9 cellular contexts compared by ENCODE assay signal in genomic region chr19:8341504-8341903, GRCh38. TPM values are rescaled to one million over a fixed set of nuclear protein-coding genes. Genes with fewer than 3 reads are reported as not detected.
DNase-seq lines count a peak whose midpoint lies in the region; ATAC-seq, FAIRE-seq and TF ChIP-seq lines count a peak whose summit lies in the region.
"Not testable (repeated sequence)": the region's sequence is repeated elsewhere in the genome, so short reads cannot be mapped to it uniquely, and the experiment has no call there.
"Had no signal": no experiment of that assay in that cellular context is flagged by ENCODE, and none has a peak within 500 bp of the region (broad histone marks: within the 10 kb centered on the region; RNA-seq: fewer than 3 reads in every experiment).

No MANE protein-coding gene starts in this region.

- POLR2A ChIA-PET in WTC11 (lab: Charles Lee) (interaction anchor here (0.6 to 1.3 kb wide), 2 partner anchors 114 to 172 kb away, joined by 3 to 6 read pairs; partner anchors contain the start of gene ZNF414), endothelial cell of umbilical vein (lab: Charles Lee) (interaction anchor here (1.0 kb wide), 2 partner anchors 15 to 24 kb away, joined by 3 read pairs; no protein-coding TSS in a partner anchor)

- TSS peak; percentile 83 for BruUV-seq in endothelial cell of umbilical vein (replicated peaks; lab: Mats Ljungman, UMichigan)

- H2AFZ ChIP-seq in endothelial cell of umbilical vein (ENCODE audit: low read depth, low read length): not testable (repeated sequence)

- not testable (repeated sequence) for H3K36me3 Mint-ChIP-seq in CD4-positive, CD25-positive, alpha-beta regulatory T cell; WTC11; naive B cell

- in situ Hi-C loops in gastrocnemius medialis (cut with MboI; ENCODE audit: low sequenced_read_pairs in 4 of 4): not testable (repeated sequence)

- H3K9me3 ChIP-seq in CD4-positive, CD25-positive, alpha-beta regulatory T cell (ENCODE audit: control insufficient read depth in 2 of 2, low read length in 2 of 2); adrenal gland (replicated peaks in 1 of 3); endothelial cell of umbilical vein (replicated peaks; ENCODE audit: control insufficient read depth, insufficient read depth, low read length); right cardiac atrium (ENCODE audit: control insufficient read depth, low read length); gastrocnemius medialis; uterus: not testable (repeated sequence)

- 88 to 100% (median 98%) methylated on average over 4 of the region's 4 CpGs for WGBS in adrenal gland, 4 donors
- 92% methylated on average over 4 of the region's 4 CpGs for WGBS in right cardiac atrium

- dilution Hi-C loops in endothelial cell of umbilical vein (cut with MboI; ENCODE audit: extremely low pct_ligation_motif_present, low sequenced_read_pairs): not testable (repeated sequence)

- not testable (repeated sequence) for H3K9me1 ChIP-seq in endothelial cell of umbilical vein (replicated peaks; ENCODE audit: control insufficient read depth, extremely low read depth, insufficient read depth, low read length)

- not testable (repeated sequence) for FAIRE-seq in endothelial cell of umbilical vein (lab: Jason Lieb, UNC)

- peak overlapping the region in 2 of 3 donors; percentile 43 to 73 for H3K27ac Mint-ChIP-seq in CD4-positive, CD25-positive, alpha-beta regulatory T cell
- H3K27ac Mint-ChIP-seq in WTC11, naive B cell: not testable (repeated sequence)

- H4K20me1 ChIP-seq in endothelial cell of umbilical vein (replicated peaks; ENCODE audit: control insufficient read depth, extremely low read depth, insufficient read depth, low read length): not testable (repeated sequence)

- H3K9me3 Mint-ChIP-seq in CD4-positive, CD25-positive, alpha-beta regulatory T cell; WTC11; naive B cell: not testable (repeated sequence)

- not testable (repeated sequence) for DNase-seq in CD4-positive, CD25-positive, alpha-beta regulatory T cell; WTC11 (ENCODE audit: low spot score); adrenal gland; endothelial cell of umbilical vein (ENCODE audit: low read depth, low spot score); right cardiac atrium; naive B cell; gastrocnemius medialis; uterus

- H3K4me1 ChIP-seq in CD4-positive, CD25-positive, alpha-beta regulatory T cell (ENCODE audit: control insufficient read depth, insufficient read depth, low read length, poor library complexity, severe bottlenecking): peaks cover 17% of the 10 kb centered on the region
- H3K4me1 ChIP-seq in adrenal gland (replicated peaks in 1 of 2): peaks cover 0 to 15% of the 10 kb centered on the region in 2 donors
- peaks cover 26% of the 10 kb centered on the region for H3K4me1 ChIP-seq in endothelial cell of umbilical vein (ENCODE audit: control insufficient read depth, extremely low read depth, insufficient read depth, low read length)
- not testable (repeated sequence) for H3K4me1 ChIP-seq in right cardiac atrium (ENCODE audit: control insufficient read depth, insufficient read depth, low read length); gastrocnemius medialis; uterus

- CTCF ChIA-PET in WTC11 (lab: Charles Lee): interaction anchor here (0.7 to 4.8 kb wide), 4 partner anchors 12 to 240 kb away, joined by 3 to 39 read pairs (median 4); no protein-coding TSS in a partner anchor
- CTCF ChIA-PET in endothelial cell of umbilical vein (lab: Charles Lee): interaction anchor here (0.9 to 3.0 kb wide), 6 partner anchors 11 to 165 kb away, joined by 3 to 17 read pairs (median 6); partner anchors contain the start of genes MARCHF2, NDUFA7 and RPS28

- peak overlapping the region; percentile 29 to 77 (median 64) for H3K4me3 Mint-ChIP-seq in CD4-positive, CD25-positive, alpha-beta regulatory T cell
- H3K4me3 Mint-ChIP-seq in WTC11 (peak overlapping the region; percentile 64), naive B cell (peak overlapping the region in 5 of 8 donors; percentile 0 to 73 (median 53))

- H3K36me3 ChIP-seq in CD4-positive, CD25-positive, alpha-beta regulatory T cell (ENCODE audit: control insufficient read depth, insufficient read depth, low read length); adrenal gland (replicated peaks in 1 of 2); endothelial cell of umbilical vein (ENCODE audit: control insufficient read depth in 2 of 2, extremely low read depth in 1 of 2, insufficient read depth in 2 of 2, low read length in 2 of 2); gastrocnemius medialis; uterus: not testable (repeated sequence)

- intact Hi-C loops in adrenal gland (cut with DNase I); endothelial cell of umbilical vein (cut with micrococcal nuclease); right cardiac atrium (cut with DNase I); gastrocnemius medialis (cut with DNase I; ENCODE audit: low total_unique reads); uterus (cut with DNase I; ENCODE audit: low total_unique reads): not testable (repeated sequence)

- peaks cover 0 to 18% (median 9%) of the 10 kb centered on the region in 4 donors for H3K4me1 Mint-ChIP-seq in CD4-positive, CD25-positive, alpha-beta regulatory T cell
- H3K4me1 Mint-ChIP-seq in WTC11 (peaks cover 19% of the 10 kb centered on the region), naive B cell (peaks cover 0 to 18% (median 4%) of the 10 kb centered on the region in 3 donors)

- H3K4me3 ChIP-seq in CD4-positive, CD25-positive, alpha-beta regulatory T cell (ENCODE audit: low read depth, low read length); adrenal gland; endothelial cell of umbilical vein (replicated peaks in 1 of 3; ENCODE audit: insufficient read depth in 1 of 3, low read depth in 1 of 3, low read length in 3 of 3); uterus: not testable (repeated sequence)
- peak overlapping the region; percentile 20 for H3K4me3 ChIP-seq in right cardiac atrium (ENCODE audit: low read length)
- peak overlapping the region in 2 of 4 donors; percentile 59 to 67 for H3K4me3 ChIP-seq in gastrocnemius medialis

- not testable (repeated sequence) for H3K27ac ChIP-seq in CD4-positive, CD25-positive, alpha-beta regulatory T cell (ENCODE audit: insufficient read depth, low read length, poor library complexity, severe bottlenecking)
- H3K27ac ChIP-seq in adrenal gland (peak overlapping the region in 4 of 5 donors; percentile 27 to 87 (median 53)), endothelial cell of umbilical vein (ENCODE audit: insufficient read depth, low read depth, low read length) (peak overlapping the region; percentile 73), right cardiac atrium (ENCODE audit: low read length) (peak overlapping the region; percentile 76), gastrocnemius medialis (peak overlapping the region; percentile 79 to 90 (median 85)), uterus (peak overlapping the region; percentile 75 to 83)

- not testable (repeated sequence) for H3K4me2 ChIP-seq in endothelial cell of umbilical vein (ENCODE audit: insufficient read depth, low read length)

- not testable (repeated sequence) for H3K27me3 ChIP-seq in CD4-positive, CD25-positive, alpha-beta regulatory T cell (ENCODE audit: control insufficient read depth, insufficient read depth, low read length); adrenal gland; endothelial cell of umbilical vein (ENCODE audit: control insufficient read depth in 2 of 2, insufficient read depth in 2 of 2, low read length in 2 of 2); right cardiac atrium (ENCODE audit: control insufficient read depth, insufficient read depth); uterus
- peaks cover 5 to 29% (median 18%) of the 10 kb centered on the region in 3 donors for H3K27me3 ChIP-seq in gastrocnemius medialis

- not testable (repeated sequence) for TF ChIP-seq CTCF in WTC11 (IDR thresholded peaks at IDR 0.05); adrenal gland (IDR thresholded peaks at IDR 0.05); endothelial cell of umbilical vein (IDR thresholded peaks at IDR 0.05; ENCODE audit: extremely low read depth in 1 of 2, insufficient read depth in 1 of 2, low read depth in 1 of 2, low read length in 2 of 2); gastrocnemius medialis (IDR thresholded peaks at IDR 0.05 in 4 of 5, conservative IDR thresholded peaks at IDR 0.05 in 1 of 5); uterus (IDR thresholded peaks at IDR 0.05)

- ATAC-seq in CD4-positive, CD25-positive, alpha-beta regulatory T cell (ENCODE audit: low read depth in 2 of 2); WTC11; right cardiac atrium; naive B cell (ENCODE audit: low read depth in 2 of 2); gastrocnemius medialis: not testable (repeated sequence)

- peaks cover 41% of the 10 kb centered on the region for H3K27me3 Mint-ChIP-seq in CD4-positive, CD25-positive, alpha-beta regulatory T cell
- H3K27me3 Mint-ChIP-seq in WTC11 (ENCODE audit: low read depth) (peaks cover 52% of the 10 kb centered on the region), naive B cell (peaks cover 29 to 62% (median 34%) of the 10 kb centered on the region in 3 donors)

- TF ChIP-seq POLR2A in adrenal gland (IDR thresholded peaks at IDR 0.05); endothelial cell of umbilical vein (IDR thresholded peaks at IDR 0.05; ENCODE audit: low read depth, low read length); gastrocnemius medialis (IDR thresholded peaks at IDR 0.05); uterus (IDR thresholded peaks at IDR 0.05): not testable (repeated sequence)

- H3K9ac ChIP-seq in endothelial cell of umbilical vein (replicated peaks; ENCODE audit: extremely low read depth, insufficient read depth, low read length): not testable (repeated sequence)

- H3K79me2 ChIP-seq in endothelial cell of umbilical vein (ENCODE audit: control insufficient read depth, insufficient read depth, low read length): not testable (repeated sequence)

RNA-seq across cellular contexts. Expression of gene KANK3, which starts 1.6 kb away (rescaled TPM):
- 4.4 TPM for total RNA-seq in CD4-positive, CD25-positive, alpha-beta regulatory T cell
- 1 to 10 TPM in 2 of 4 donors, under 1 TPM in 2; 0.40 to 2.1 (median 1.0) TPM for polyA plus RNA-seq in CD4-positive, CD25-positive, alpha-beta regulatory T cell
- total RNA-seq in WTC11 (2021) (7.8 to 8.0 TPM (median 8.0 TPM) in 3 replicates), adrenal gland (10 to 100 TPM in 7 of 8 donors, 1 to 10 TPM in 1; 9.8 to 27.7 (median 18.4) TPM), endothelial cell of umbilical vein (26.3 and 30.0 TPM in 2 replicates), right cardiac atrium (10 to 100 TPM; 10.1 to 14.0 (median 13.2) TPM), gastrocnemius medialis (10 to 100 TPM in 3 of 4 donors, 1 to 10 TPM in 1; 7.1 to 16.0 (median 13.7) TPM), uterus (10 to 100 TPM in 3 of 4 donors, 1 to 10 TPM in 1; 4.1 to 36.6 (median 24.8) TPM)
- polyA plus RNA-seq in adrenal gland (10 to 100 TPM in 2 of 3 donors, under 1 TPM in 1; 0.38 to 27.8 (median 23.6) TPM), endothelial cell of umbilical vein (22.1 and 25.0 TPM in 2 replicates), right cardiac atrium (12.5 TPM), naive B cell (ENCODE audit: low read depth in 6 of 6) (under 1 TPM in 2 of 6 donors, not detected in 4; 0.09 to 0.23 TPM)
- polyA plus RNA-seq in endothelial cell of umbilical vein (2011; cell fraction: cytosol; rRNA removed): 10.9 and 14.4 TPM in 2 replicates
- 47.3 and 47.4 TPM in 2 replicates for polyA plus RNA-seq in endothelial cell of umbilical vein (2011; cell fraction: nucleus; rRNA removed)
- polyA plus RNA-seq in endothelial cell of umbilical vein (2012): 6.1 and 11.4 TPM in 2 replicates
- polyA minus RNA-seq in endothelial cell of umbilical vein: 8.3 and 8.7 TPM in 2 replicates
- not detected for polyA minus RNA-seq in endothelial cell of umbilical vein (2011; cell fraction: cytosol; rRNA and poly(A)+ RNA removed)
- 6.3 and 14.1 TPM in 2 replicates for polyA minus RNA-seq in endothelial cell of umbilical vein (2011; cell fraction: nucleus; rRNA and poly(A)+ RNA removed)

RNA-seq across cellular contexts. Expression of gene RPS28, which starts 20.2 kb away (rescaled TPM):
- total RNA-seq in CD4-positive, CD25-positive, alpha-beta regulatory T cell: 2,201 TPM
- 1,000 to 10,000 TPM; 1,925 to 3,295 (median 2,756) TPM for polyA plus RNA-seq in CD4-positive, CD25-positive, alpha-beta regulatory T cell
- total RNA-seq in WTC11 (2021) (2,082 to 2,373 TPM (median 2,292 TPM) in 3 replicates), adrenal gland (1,000 to 10,000 TPM in 4 of 8 donors, 100 to 1,000 TPM in 4; 220 to 1,896 (median 903) TPM), endothelial cell of umbilical vein (1,555 and 1,664 TPM in 2 replicates), right cardiac atrium (1,000 to 10,000 TPM in 2 of 4 donors, 100 to 1,000 TPM in 2; 887 to 1,230 (median 1,019) TPM), gastrocnemius medialis (100 to 1,000 TPM; 248 to 436 (median 313) TPM), uterus (1,000 to 10,000 TPM in 1 of 4 donors, 100 to 1,000 TPM in 2, 10 to 100 TPM in 1; 44.1 to 1,410 (median 360) TPM)
- polyA plus RNA-seq in adrenal gland (1,000 to 10,000 TPM in 1 of 3 donors, 100 to 1,000 TPM in 2; 155 to 1,715 (median 649) TPM), endothelial cell of umbilical vein (865 and 990 TPM in 2 replicates), right cardiac atrium (621 TPM), naive B cell (ENCODE audit: low read depth in 6 of 6) (1,000 to 10,000 TPM; 1,256 to 2,811 (median 2,461) TPM)
- polyA plus RNA-seq in endothelial cell of umbilical vein (2011; cell fraction: cytosol; rRNA removed): 799 and 842 TPM in 2 replicates
- polyA plus RNA-seq in endothelial cell of umbilical vein (2011; cell fraction: nucleus; rRNA removed): 200 and 336 TPM in 2 replicates
- polyA plus RNA-seq in endothelial cell of umbilical vein (2012): 2,106 and 2,592 TPM in 2 replicates
- 420 and 491 TPM in 2 replicates for polyA minus RNA-seq in endothelial cell of umbilical vein
- 322 TPM for polyA minus RNA-seq in endothelial cell of umbilical vein (2011; cell fraction: cytosol; rRNA and poly(A)+ RNA removed)
- polyA minus RNA-seq in endothelial cell of umbilical vein (2011; cell fraction: nucleus; rRNA and poly(A)+ RNA removed): 48.7 and 96.3 TPM in 2 replicates

RNA-seq across cellular contexts. Expression of gene NDUFA7, which starts 20.3 kb away (rescaled TPM):
- total RNA-seq in CD4-positive, CD25-positive, alpha-beta regulatory T cell: 27.4 TPM
- 100 to 1,000 TPM; 130 to 181 (median 149) TPM for polyA plus RNA-seq in CD4-positive, CD25-positive, alpha-beta regulatory T cell
- 76.4 to 101 TPM (median 91.9 TPM) in 3 replicates for total RNA-seq in WTC11 (2021)
- total RNA-seq in adrenal gland: 10 to 100 TPM in 7 of 8 donors, 1 to 10 TPM in 1; 5.3 to 84.5 (median 72.4) TPM
- 100 to 1,000 TPM; 140 to 502 (median 202) TPM for polyA plus RNA-seq in adrenal gland
- total RNA-seq in endothelial cell of umbilical vein: 60.2 and 62.0 TPM in 2 replicates
- polyA plus RNA-seq in endothelial cell of umbilical vein: 169 and 196 TPM in 2 replicates
- 60.1 and 63.3 TPM in 2 replicates for polyA plus RNA-seq in endothelial cell of umbilical vein (2011; cell fraction: cytosol; rRNA removed)
- 27.0 and 32.6 TPM in 2 replicates for polyA plus RNA-seq in endothelial cell of umbilical vein (2011; cell fraction: nucleus; rRNA removed)
- polyA plus RNA-seq in endothelial cell of umbilical vein (2012): 74.3 and 105 TPM in 2 replicates
- 54.9 and 60.2 TPM in 2 replicates for polyA minus RNA-seq in endothelial cell of umbilical vein
- 60.9 TPM for polyA minus RNA-seq in endothelial cell of umbilical vein (2011; cell fraction: cytosol; rRNA and poly(A)+ RNA removed)
- polyA minus RNA-seq in endothelial cell of umbilical vein (2011; cell fraction: nucleus; rRNA and poly(A)+ RNA removed): 17.9 and 21.0 TPM in 2 replicates
- 10 to 100 TPM; 64.4 to 90.4 (median 74.0) TPM for total RNA-seq in right cardiac atrium
- 268 TPM for polyA plus RNA-seq in right cardiac atrium
- polyA plus RNA-seq in naive B cell (ENCODE audit: low read depth in 6 of 6): 100 to 1,000 TPM; 117 to 143 (median 128) TPM
- total RNA-seq in gastrocnemius medialis: 100 to 1,000 TPM in 1 of 4 donors, 10 to 100 TPM in 3; 75.3 to 129 (median 87.7) TPM
- total RNA-seq in uterus: 10 to 100 TPM in 1 of 4 donors, 1 to 10 TPM in 2, not detected in 1; 6.9 to 25.9 (median 8.8) TPM

RNA-seq across cellular contexts. Expression of gene ANGPTL4, which starts 22.5 kb away (rescaled TPM):
- not detected for total RNA-seq in CD4-positive, CD25-positive, alpha-beta regulatory T cell
- polyA plus RNA-seq in CD4-positive, CD25-positive, alpha-beta regulatory T cell: not detected
- total RNA-seq in WTC11 (2021) (1.0 to 2.7 TPM (median 2.2 TPM) in 3 replicates), adrenal gland (100 to 1,000 TPM in 2 of 8 donors, 10 to 100 TPM in 5, 1 to 10 TPM in 1; 4.4 to 141 (median 27.1) TPM), endothelial cell of umbilical vein (3.9 and 4.6 TPM in 2 replicates), right cardiac atrium (10 to 100 TPM in 1 of 4 donors, 1 to 10 TPM in 3; 5.9 to 89.3 (median 7.8) TPM), gastrocnemius medialis (10 to 100 TPM; 19.7 to 91.8 (median 41.9) TPM), uterus (10 to 100 TPM in 3 of 4 donors, under 1 TPM in 1; 0.76 to 21.2 (median 13.5) TPM)
- polyA plus RNA-seq in adrenal gland (10 to 100 TPM in 2 of 3 donors, 1 to 10 TPM in 1; 4.9 to 54.0 (median 46.8) TPM), endothelial cell of umbilical vein (14.1 and 18.5 TPM in 2 replicates), right cardiac atrium (24.1 TPM), naive B cell (ENCODE audit: low read depth in 6 of 6) (not detected)
- 11.1 and 13.6 TPM in 2 replicates for polyA plus RNA-seq in endothelial cell of umbilical vein (2011; cell fraction: cytosol; rRNA removed)
- polyA plus RNA-seq in endothelial cell of umbilical vein (2011; cell fraction: nucleus; rRNA removed): 21.6 and 23.6 TPM in 2 replicates
- 18.8 and 26.4 TPM in 2 replicates for polyA plus RNA-seq in endothelial cell of umbilical vein (2012)
- 2.5 and 5.9 TPM in 2 replicates for polyA minus RNA-seq in endothelial cell of umbilical vein
- 0.72 TPM for polyA minus RNA-seq in endothelial cell of umbilical vein (2011; cell fraction: cytosol; rRNA and poly(A)+ RNA removed)
- polyA minus RNA-seq in endothelial cell of umbilical vein (2011; cell fraction: nucleus; rRNA and poly(A)+ RNA removed): 4.3 and 11.4 TPM in 2 replicates
- total RNA-seq: GM12878 had no signal

RNA-seq across cellular contexts. Expression of gene CD320, which starts 33.3 kb away (rescaled TPM):
- 27.0 TPM for total RNA-seq in CD4-positive, CD25-positive, alpha-beta regulatory T cell
- polyA plus RNA-seq in CD4-positive, CD25-positive, alpha-beta regulatory T cell: 10 to 100 TPM; 42.4 to 63.7 (median 60.0) TPM
- 107 to 121 TPM (median 114 TPM) in 3 replicates for total RNA-seq in WTC11 (2021)
- total RNA-seq in adrenal gland: 100 to 1,000 TPM in 1 of 8 donors, 10 to 100 TPM in 7; 53.6 to 129 (median 68.2) TPM
- polyA plus RNA-seq in adrenal gland: 10 to 100 TPM; 12.0 to 61.4 (median 34.1) TPM
- 84.9 and 86.7 TPM in 2 replicates for total RNA-seq in endothelial cell of umbilical vein
- 190 and 255 TPM in 2 replicates for polyA plus RNA-seq in endothelial cell of umbilical vein
- polyA plus RNA-seq in endothelial cell of umbilical vein (2011; cell fraction: cytosol; rRNA removed): 119 and 129 TPM in 2 replicates
- 45.1 and 52.5 TPM in 2 replicates for polyA plus RNA-seq in endothelial cell of umbilical vein (2011; cell fraction: nucleus; rRNA removed)
- 52.9 and 57.1 TPM in 2 replicates for polyA plus RNA-seq in endothelial cell of umbilical vein (2012)
- 23.9 and 30.9 TPM in 2 replicates for polyA minus RNA-seq in endothelial cell of umbilical vein
- polyA minus RNA-seq in endothelial cell of umbilical vein (2011; cell fraction: cytosol; rRNA and poly(A)+ RNA removed): 48.5 TPM
- polyA minus RNA-seq in endothelial cell of umbilical vein (2011; cell fraction: nucleus; rRNA and poly(A)+ RNA removed): 7.3 and 9.9 TPM in 2 replicates
- 10 to 100 TPM; 28.9 to 37.4 (median 32.6) TPM for total RNA-seq in right cardiac atrium
- polyA plus RNA-seq in right cardiac atrium: 44.0 TPM
- polyA plus RNA-seq in naive B cell (ENCODE audit: low read depth in 6 of 6): 10 to 100 TPM; 16.0 to 32.4 (median 24.3) TPM
- 10 to 100 TPM; 49.8 to 85.3 (median 66.1) TPM for total RNA-seq in gastrocnemius medialis
- total RNA-seq in uterus: 10 to 100 TPM; 15.0 to 72.0 (median 26.2) TPM
